1 cellular context compared by ENCODE assay signal in genomic region chr16:234468-235305, GRCh38.
TF ChIP-seq lines count a peak whose summit lies in the region.

FAM234A (plus strand) TSS chr16:234821; CDS start chr16:254414, 19,593 bp downstream.

TF ChIP-seq in HepG2, 621 proteins besides CTCF, POLR2A, EP300 and RAD21 (continued from another document and continues in another):
- TF ChIP-seq FOXC1 (CRISPR knock-in tag; IDR thresholded peaks at IDR 0.05; ENCODE audit: borderline replicate concordance) (0 out of 2 replicates have a peak, but pooled peaks have one; percentile 33), MLLT10 (CRISPR knock-in tag; IDR thresholded peaks at IDR 0.05) (no peak), ZFX (CRISPR knock-in tag; IDR thresholded peaks at IDR 0.05; ENCODE audit: low read depth) (peak; percentile 89), MXD1 (CRISPR knock-in tag; IDR thresholded peaks at IDR 0.05) (peak; percentile 63; the same call in 1 of the 2 replicates), HDAC1 (CRISPR knock-in tag; IDR thresholded peaks at IDR 0.05) (peak; percentile 82), ZKSCAN5 (CRISPR knock-in tag; IDR thresholded peaks at IDR 0.05) (no peak), HOXA9 (CRISPR knock-in tag; IDR thresholded peaks at IDR 0.05; ENCODE audit: borderline replicate concordance) (no peak), MYC (CRISPR knock-in tag; IDR thresholded peaks at IDR 0.05; ENCODE audit: borderline replicate concordance) (peak; percentile 65; the same call in 1 of the 2 replicates), ZNF337 (CRISPR knock-in tag; IDR thresholded peaks at IDR 0.05; ENCODE audit: borderline replicate concordance, low read depth) (no peak), THAP7 (CRISPR knock-in tag; IDR thresholded peaks at IDR 0.05) (no peak), KDM5B (CRISPR knock-in tag; IDR thresholded peaks at IDR 0.05; ENCODE audit: borderline replicate concordance) (peak; percentile 64; the same call in 1 of the 2 replicates), MED1 (CRISPR knock-in tag; IDR thresholded peaks at IDR 0.05) (no peak), IKZF5 (CRISPR knock-in tag; IDR thresholded peaks at IDR 0.05) (no peak), FOXP4 (CRISPR knock-in tag; IDR thresholded peaks at IDR 0.05) (peak; percentile 41; the same call in 1 of the 2 replicates), PAXIP1 (CRISPR knock-in tag; conservative IDR thresholded peaks at IDR 0.05) (0 out of 2 replicates have a peak, but pooled peaks have one; percentile 13), CREM (IDR thresholded peaks at IDR 0.05) (peak; percentile 58), CREM (CRISPR knock-in tag; IDR thresholded peaks at IDR 0.05) (no peak), KDM3A (CRISPR knock-in tag; IDR thresholded peaks at IDR 0.05; ENCODE audit: low read depth) (peak; percentile 43; the same call in 1 of the 2 replicates), NFE2L1 (CRISPR knock-in tag; IDR thresholded peaks at IDR 0.05; ENCODE audit: borderline replicate concordance) (no peak), PCBP2 (optimal IDR thresholded peaks at IDR 0.05; ENCODE audit: low read depth, low read length, poor library complexity, severe bottlenecking) (no peak), MAX (IDR thresholded peaks at IDR 0.05) (peak; percentile 64), PREB (CRISPR knock-in tag; IDR thresholded peaks at IDR 0.05) (no peak), JUNB (CRISPR knock-in tag; IDR thresholded peaks at IDR 0.05; ENCODE audit: borderline replicate concordance) (peak; percentile 55; the same call in 1 of the 2 replicates), ZNF567 (CRISPR knock-in tag; IDR thresholded peaks at IDR 0.05; ENCODE audit: borderline replicate concordance) (no peak), ZBTB4 (CRISPR knock-in tag; IDR thresholded peaks at IDR 0.05; ENCODE audit: borderline replicate concordance) (no peak), TAF15 (IDR thresholded peaks at IDR 0.05; ENCODE audit: low read depth, low read length, poor library complexity, severe bottlenecking) (peak; percentile 61), RCOR2 (CRISPR knock-in tag; IDR thresholded peaks at IDR 0.05) (no peak), GABPA (IDR thresholded peaks at IDR 0.05; ENCODE audit: low read depth, low read length) (peak; percentile 92), GABPA (CRISPR knock-in tag; IDR thresholded peaks at IDR 0.05; ENCODE audit: low read depth) (peak; percentile 86), ATF1 (CRISPR knock-in tag; IDR thresholded peaks at IDR 0.05) (0 out of 2 replicates have a peak, but pooled peaks have one; percentile 33), ZNF3 (CRISPR knock-in tag; IDR thresholded peaks at IDR 0.05) (no peak), ZNF362 (CRISPR knock-in tag; IDR thresholded peaks at IDR 0.05; ENCODE audit: borderline replicate concordance) (no peak), EHMT2 (IDR thresholded peaks at IDR 0.05; ENCODE audit: borderline replicate concordance, low read depth, low read length) (no peak), MAFF (IDR thresholded peaks at IDR 0.05; ENCODE audit: low read depth, low read length) (no peak), ZNF572 (CRISPR knock-in tag; IDR thresholded peaks at IDR 0.05) (peak; percentile 63; the same call in 1 of the 2 replicates), STAG1 (CRISPR knock-in tag; IDR thresholded peaks at IDR 0.05) (no peak), KLF6 (CRISPR knock-in tag; IDR thresholded peaks at IDR 0.05) (0 out of 2 replicates have a peak, but pooled peaks have one; percentile 68), TOPORS (CRISPR knock-in tag; IDR thresholded peaks at IDR 0.05) (no peak), NFAT5 (CRISPR knock-in tag; IDR thresholded peaks at IDR 0.05) (no peak)
